In genomic region chr14:103930051-103930604, GRCh38 we compare ENCODE assay signal across 23 cellular contexts. TPM values are rescaled to one million over a fixed set of nuclear protein-coding genes. Genes with fewer than 3 reads are reported as not detected.
"Had no signal": no experiment of that assay in that cellular context is flagged by ENCODE, and none has a peak within 500 bp of the region (broad histone marks: within the 10 kb centered on the region; RNA-seq: fewer than 3 reads in every experiment).

No MANE protein-coding gene starts in this region.

- H3K4me3 ChIP-seq: psoas muscle, sigmoid colon, spleen, stomach, thoracic aorta had no signal

- H3K9me3 ChIP-seq: psoas muscle, sigmoid colon, spleen, stomach, thoracic aorta had no signal

- H3K27ac ChIP-seq: epithelial cell of prostate, psoas muscle, sigmoid colon, stomach, thoracic aorta had no signal

- H3K36me3 ChIP-seq: sigmoid colon, spleen, stomach, thoracic aorta had no signal

- ATAC-seq: activated CD8-positive, alpha-beta T cell treated with anti-CD3 and anti-CD28 coated beads for 36 hours; effector memory CD8-positive, alpha-beta T cell; psoas muscle had no signal

- H3K4me1 ChIP-seq: psoas muscle, sigmoid colon, stomach had no signal

- DNase-seq: activated B cell treated with CpG ODN at 0.5 μM for 24 hours; activated CD4-positive, alpha-beta T cell treated with anti-CD3 and anti-CD28 coated beads for 48 hours; activated CD8-positive, alpha-beta T cell treated with anti-CD3 and anti-CD28 coated beads for 36 hours; activated gamma-delta T cell; activated naive CD8-positive, alpha-beta T cell treated with anti-CD3 and anti-CD28 coated beads for 36 hours; activated T-cell treated with anti-CD3 and anti-CD28 coated beads, Interleukin-2, amount 50 U/mL, for 48 hours; amygdala; cortex of kidney; effector memory CD8-positive, alpha-beta T cell; head of caudate nucleus; kidney glomerular epithelial cell; psoas muscle; sigmoid colon; spleen; stomach had no signal

RNA-seq across cellular contexts. Expression of gene TDRD9, which starts 1.9 kb away (rescaled TPM):
- total RNA-seq: T-helper 2 cell treated with Interferon-gamma antibody and Interleukin-4, amounts not matched to agents 100 ng/mL and 5 ng/mL, for 36 hours had no signal

RNA-seq across cellular contexts. Expression of gene RD3L, which starts 12.2 kb away (rescaled TPM):
- total RNA-seq: activated B cell treated with CpG ODN at 0.5 μM for 24 hours; activated CD8-positive, alpha-beta T cell treated with anti-CD3 and anti-CD28 coated beads for 36 hours; activated naive CD8-positive, alpha-beta T cell treated with anti-CD3 and anti-CD28 coated beads for 36 hours; fibroblast of lung; frontal cortex; mesenteric fat pad; osteoblast; psoas muscle; sigmoid colon; spleen; stomach; T-helper 2 cell treated with Interferon-gamma antibody and Interleukin-4, amounts not matched to agents 100 ng/mL and 5 ng/mL, for 36 hours; thoracic aorta; ureter had no signal
- polyA plus RNA-seq: fibroblast of lung, psoas muscle, sigmoid colon, spleen, stomach had no signal
